In the genomic region with DNA sequence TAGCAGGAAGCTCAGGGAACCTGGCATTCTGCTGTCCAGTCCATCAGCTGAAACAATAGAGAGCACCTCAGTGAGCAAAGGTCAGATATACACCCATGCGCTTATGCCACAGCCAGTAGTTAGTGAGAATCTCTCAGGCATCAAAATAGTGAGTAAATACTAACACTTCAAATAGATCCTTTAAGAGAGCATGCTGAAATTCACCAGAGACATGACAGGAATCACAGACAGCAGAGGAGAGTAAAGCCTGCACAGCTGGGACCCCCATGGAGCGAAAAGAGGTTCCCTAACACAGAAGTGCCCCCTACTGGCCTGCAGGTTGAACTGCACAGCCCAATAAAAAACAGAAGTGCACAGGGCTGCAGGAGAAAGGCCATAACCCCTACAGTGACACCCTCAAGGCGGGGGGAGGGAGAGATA, we compare ENCODE assay signal across 8 cellular contexts. TPM values are rescaled to one million over a fixed set of nuclear protein-coding genes. Genes with fewer than 3 reads are reported as not detected.
DNase-seq lines count a peak whose midpoint lies in the region; ATAC-seq and TF ChIP-seq lines count a peak whose summit lies in the region.

No MANE protein-coding gene starts in this region.

- no peaks in the 10 kb centered on the region for H3K36me3 ChIP-seq in psoas muscle (ENCODE audit: insufficient read depth in 1 of 2, low read depth in 1 of 2)

- TF ChIP-seq POLR2A in erythroblast (IDR thresholded peaks at IDR 0.05; ENCODE audit: low read length), result no peak

- 57 to 65% (median 60%) methylated on average over 3 of the region's 3 CpGs for WGBS in psoas muscle, 3 donors

- no peak overlapping the region for H3K27ac ChIP-seq in psoas muscle

- ATAC-seq in psoas muscle (no peak), GM18868 (IDR thresholded peaks at IDR 0.05; ENCODE audit: unreplicated experiment) (no peak)

- TF ChIP-seq CTCF in GM12873 (IDR thresholded peaks at IDR 0.05; ENCODE audit: insufficient read depth, low read depth, low read length, missing control alignments) (peak; percentile 78), psoas muscle (IDR thresholded peaks at IDR 0.05) (peak; percentile 16)

- in situ Hi-C loops in ACHN (cut with HindIII; ENCODE audit: low pct_ligation_motif_present, low pct_unique_long_range_greater_than_20kb, low sequenced_read_pairs), result no loop called here

- intact Hi-C loops in psoas muscle (cut with DNase I), result loop anchor here in 1 of 2 donors (10.0 kb wide), 2 partner anchors 96 to 326 kb away; a partner anchor contains a TSS

- no peaks in the 10 kb centered on the region for H3K4me1 ChIP-seq in psoas muscle

- peak; percentile 31 for DNase-seq in ACHN
- DNase-seq in SIG-M5 (lab: John Stamatoyannopoulos, UW), result peak; percentile 4
- peak; percentile 46 to 50 for DNase-seq in erythroblast (lab: John Stamatoyannopoulos, UW)
- no peak for DNase-seq in psoas muscle
- DNase-seq in putamen (ENCODE audit: low spot score), result no peak
- no peak for DNase-seq in GM19238 (ENCODE audit: insufficient read length, low spot score)

- no peaks in the 10 kb centered on the region for H3K27me3 ChIP-seq in psoas muscle (ENCODE audit: insufficient read depth in 3 of 3, low read length in 2 of 3)

- no peaks in the 10 kb centered on the region for H3K9me3 ChIP-seq in psoas muscle

- no peak overlapping the region for H3K4me3 ChIP-seq in psoas muscle

RNA-seq across cellular contexts. Expression of a gene that starts 57.6 kb away (rescaled TPM):
- total RNA-seq in psoas muscle, result not detected
- under 1 TPM in 1 of 3 donors, not detected in 2; 0.06 TPM for polyA plus RNA-seq in psoas muscle

Comparison
In these comparisons a context has a peak if more than half of its experiments do, and no peak if none do; other contexts are left out.
1. DNase-seq: peak in ACHN (single experiment), SIG-M5 (single experiment) and erythroblast (2 of 2); none in psoas muscle (0 of 2), putamen (single experiment) and GM19238 (single experiment).